18 cellular contexts compared by ENCODE assay signal in genomic region chr4:76426272-76426671, GRCh38. TPM values are rescaled to one million over a fixed set of nuclear protein-coding genes. Genes with fewer than 3 reads are reported as not detected.
A peak's percentile ranks its signal among the peaks of the same experiment; 100 is the strongest.
DNase-seq lines count a peak whose midpoint lies in the region; ATAC-seq and TF ChIP-seq lines count a peak whose summit lies in the region.
"Had no signal": no experiment of that assay in that cellular context is flagged by ENCODE, and none has a peak within 500 bp of the region (broad histone marks: within the 10 kb centered on the region; RNA-seq: fewer than 3 reads in every experiment).

No MANE protein-coding gene starts in this region.

- intact Hi-C loops in body of pancreas (cut with DNase I), result no loop called here
- intact Hi-C loops in sigmoid colon (cut with DNase I), result loop anchor here (10.0 kb wide), 1 partner anchor 121 kb away; the partner anchor contains the start of gene STBD1

- H3K4me3 ChIP-seq in AG09309 (ENCODE audit: control insufficient read depth, low read depth, low read length) (no peak overlapping the region), H7 (ENCODE audit: insufficient read depth, low read depth, low read length) (no peak overlapping the region), body of pancreas (no peak overlapping the region), foreskin fibroblast (ENCODE audit: low read depth in 1 of 2, low read length in 2 of 2) (no peak overlapping the region), sigmoid colon (no peak overlapping the region)
- H3K4me3 ChIP-seq: dorsolateral prefrontal cortex had no signal

- ATAC-seq in body of pancreas, result no peak
- ATAC-seq in GM18511 (IDR thresholded peaks at IDR 0.05; ENCODE audit: unreplicated experiment), result no peak
- no peak for ATAC-seq in GM19351 (IDR thresholded peaks at IDR 0.05; ENCODE audit: unreplicated experiment)
- ATAC-seq: activated naive CD8-positive, alpha-beta T cell treated with anti-CD3 and anti-CD28 coated beads, Interleukin-2, amount 50 U/mL, for 24 hours; naive thymus-derived CD8-positive, alpha-beta T cell; stimulated activated naive CD8-positive, alpha-beta T cell treated with anti-CD3 and anti-CD28 coated beads, Interleukin-15, amount 100 ng/mL, for 72 hours had no signal

- no peak for TF ChIP-seq POLR2A in body of pancreas (IDR thresholded peaks at IDR 0.05)
- no peak for TF ChIP-seq POLR2A in sigmoid colon (IDR thresholded peaks at IDR 0.05)

- H3K27me3 ChIP-seq in H7 (ENCODE audit: control insufficient read depth, insufficient read depth, low read length), result no peaks in the 10 kb centered on the region
- H3K27me3 ChIP-seq in body of pancreas, result no peaks in the 10 kb centered on the region
- H3K27me3 ChIP-seq in sigmoid colon, result peaks cover 0 to 3% (median 0%) of the 10 kb centered on the region in 3 donors
- H3K27me3 ChIP-seq: dorsolateral prefrontal cortex had no signal

- TF ChIP-seq EP300 in sigmoid colon (IDR thresholded peaks at IDR 0.05), result no peak

- DNase-seq in AG09309 (ENCODE audit: low read depth), result no peak
- DNase-seq in H7, result peak; percentile 49
- DNase-seq in body of pancreas, result peak in 2 of 4 donors; percentile 25 to 26
- DNase-seq in kidney glomerular epithelial cell (lab: John Stamatoyannopoulos, UW), result peak; percentile 23
- no peak for DNase-seq in foreskin fibroblast
- DNase-seq in sigmoid colon, result no peak
- DNase-seq: activated CD4-positive, alpha-beta T cell treated with anti-CD3 and anti-CD28 coated beads for 48 hours; activated naive CD8-positive, alpha-beta T cell treated with anti-CD3 and anti-CD28 coated beads, Interleukin-2, amount 50 U/mL, for 24 hours; activated T-cell treated with anti-CD3 and anti-CD28 coated beads, Interleukin-2, amount 50 U/mL, for 24 hours; dorsolateral prefrontal cortex; left cardiac atrium; naive thymus-derived CD8-positive, alpha-beta T cell; NCI-H345; stimulated activated naive CD8-positive, alpha-beta T cell treated with anti-CD3 and anti-CD28 coated beads, Interleukin-15, amount 100 ng/mL, for 72 hours had no signal

- no peaks in the 10 kb centered on the region for H3K9me3 ChIP-seq in body of pancreas
- no peaks in the 10 kb centered on the region for H3K9me3 ChIP-seq in sigmoid colon

- 37 to 44% methylated on average over 2 of the region's 2 CpGs for WGBS in body of pancreas, 2 donors
- WGBS in sigmoid colon, 2 donors, result 20 to 64% methylated on average over 2 of the region's 2 CpGs

- no peak overlapping the region for H3K27ac ChIP-seq in body of pancreas
- no peak overlapping the region for H3K27ac ChIP-seq in sigmoid colon
- H3K27ac ChIP-seq: dorsolateral prefrontal cortex had no signal

- TF ChIP-seq CTCF in AG09309 (IDR thresholded peaks at IDR 0.05; ENCODE audit: control insufficient read depth, insufficient read depth, low read depth, low read length, missing control alignments) (peak; percentile 33), body of pancreas (IDR thresholded peaks at IDR 0.05) (peak in 4 of 7 experiments; percentile 26 to 40 (median 29)), foreskin fibroblast (IDR thresholded peaks at IDR 0.05; ENCODE audit: low read depth, low read length) (no peak), sigmoid colon (IDR thresholded peaks at IDR 0.05) (peak in 1 of 4 experiments; percentile 16)

- peaks cover 14% of the 10 kb centered on the region for H3K4me1 ChIP-seq in body of pancreas
- peaks cover 0 to 12% (median 4%) of the 10 kb centered on the region in 4 donors for H3K4me1 ChIP-seq in sigmoid colon

- no peaks in the 10 kb centered on the region for H3K36me3 ChIP-seq in H7 (replicated peaks; ENCODE audit: control insufficient read depth, insufficient read depth, low read length)
- no peaks in the 10 kb centered on the region for H3K36me3 ChIP-seq in body of pancreas (replicated peaks in 1 of 2; ENCODE audit: insufficient read depth in 1 of 2, low read depth in 2 of 2)
- no peaks in the 10 kb centered on the region for H3K36me3 ChIP-seq in sigmoid colon

RNA-seq across cellular contexts. Expression of gene CCDC158, which starts 5.3 kb away (rescaled TPM):
- not detected in 2 replicates for total RNA-seq in H7 (2014; rRNA removed; shearing (Covaris generic))
- 1 to 10 TPM in 1 of 2 donors, under 1 TPM in 1; 0.99 to 1.3 TPM for total RNA-seq in body of pancreas
- 1 to 10 TPM in 1 of 4 donors, under 1 TPM in 2, not detected in 1; 0.41 to 1.7 (median 0.82) TPM for total RNA-seq in sigmoid colon
- under 1 TPM in 1 of 3 donors, not detected in 2; 0.12 TPM for polyA plus RNA-seq in sigmoid colon
- total RNA-seq: glomerular endothelial cell; naive thymus-derived CD8-positive, alpha-beta T cell; T-helper 1 cell treated with Interleukin-12 subunit alpha and Interleukin-12 subunit beta and Interleukin-4 antibody, amounts not matched to agents 30 ng/mL and 1 ng/mL, for 36 hours had no signal
- polyA plus RNA-seq: naive thymus-derived CD8-positive, alpha-beta T cell had no signal

RNA-seq across cellular contexts. Expression of gene SHROOM3, which starts 8.8 kb away (rescaled TPM):
- total RNA-seq in H7 (2014; rRNA removed; shearing (Covaris generic)), result 52.8 and 55.8 TPM in 2 replicates
- total RNA-seq in body of pancreas, result 10 to 100 TPM; 56.7 to 96.0 TPM
- 10 to 100 TPM in 2 of 4 donors, 1 to 10 TPM in 2; 5.1 to 57.4 (median 13.3) TPM for total RNA-seq in sigmoid colon
- 10 to 100 TPM; 28.2 to 71.0 (median 63.6) TPM for polyA plus RNA-seq in sigmoid colon
- total RNA-seq: naive thymus-derived CD8-positive, alpha-beta T cell had no signal
- polyA plus RNA-seq: naive thymus-derived CD8-positive, alpha-beta T cell had no signal

Comparison
In these comparisons a context has a peak if more than half of its experiments do, and no peak if none do; other contexts are left out.
1. DNase-seq: peak in H7 (single experiment) and kidney glomerular epithelial cell (single experiment); none in AG09309 (single experiment), foreskin fibroblast (0 of 2) and sigmoid colon (single experiment).